In the genomic region with DNA sequence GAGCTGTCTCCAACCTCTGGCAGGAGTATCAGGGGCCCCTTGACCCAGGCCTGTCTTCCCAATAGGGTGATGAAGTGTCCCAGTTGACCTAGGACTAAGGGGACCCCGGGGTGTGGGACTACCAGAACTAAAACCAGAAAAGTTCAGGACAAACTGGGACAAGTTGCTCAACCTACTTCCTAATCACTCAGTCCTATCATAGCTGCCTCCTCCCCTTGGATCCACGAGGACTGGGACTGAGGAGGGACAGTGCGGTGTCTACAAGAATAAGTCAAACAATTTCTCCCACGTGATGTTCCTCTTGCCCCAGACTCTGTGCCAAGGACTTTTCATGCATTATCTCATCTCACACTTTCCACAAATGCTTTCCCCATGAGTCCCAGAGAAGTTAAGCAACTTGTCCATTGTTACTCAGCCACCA, we compare ENCODE assay signal across 28 cellular contexts. TPM values are rescaled to one million over a fixed set of nuclear protein-coding genes. Genes with fewer than 3 reads are reported as not detected.
A peak's percentile ranks its signal among the peaks of the same experiment; 100 is the strongest.
DNase-seq lines count a peak whose midpoint lies in the region; ATAC-seq and TF ChIP-seq lines count a peak whose summit lies in the region.
"Had no signal": no experiment of that assay in that cellular context is flagged by ENCODE, and none has a peak within 500 bp of the region (broad histone marks: within the 10 kb centered on the region; RNA-seq: fewer than 3 reads in every experiment).

No MANE protein-coding gene starts in this region.

- no peak overlapping the region for H2AFZ ChIP-seq in GM23248
- H2AFZ ChIP-seq in smooth muscle cell (ENCODE audit: low read depth): no peak overlapping the region

- H3K79me2 ChIP-seq in GM23248 (ENCODE audit: insufficient read depth): no peaks in the 10 kb centered on the region
- no peaks in the 10 kb centered on the region for H3K79me2 ChIP-seq in smooth muscle cell (ENCODE audit: low read depth)

- H4K20me1 ChIP-seq in GM23248 (ENCODE audit: insufficient read depth) (no peaks in the 10 kb centered on the region), smooth muscle cell (ENCODE audit: low read depth) (no peaks in the 10 kb centered on the region)

- 5 to 8% methylated on average over 4 of the region's 4 CpGs for WGBS in GM23248 (ENCODE audit: low coverage in 1 of 2, low lambda C conversion rate in 2 of 2, missing lambda C conversion rate in 2 of 2), 2 experiments
- WGBS in endodermal cell (ENCODE audit: insufficient coverage in 1 of 2, insufficient read length in 1 of 2), 2 experiments: 90 to 94% methylated on average over 3 to 4 of the region's 4 CpGs
- 85 to 92% methylated on average over 4 of the region's 4 CpGs for WGBS in lung, 2 donors
- WGBS in smooth muscle cell (ENCODE audit: low lambda C conversion rate): 81% methylated on average over 4 of the region's 4 CpGs

- H3K9ac ChIP-seq in GM23248 (peak overlapping the region; percentile 39), endodermal cell (ENCODE audit: extremely low read depth, low read length, poor library complexity, severe bottlenecking) (no peak overlapping the region), smooth muscle cell (ENCODE audit: low read depth) (no peak overlapping the region)
- H3K9ac ChIP-seq: KMS-11 had no signal

- H3K27ac Mint-ChIP-seq in endodermal cell: no peak overlapping the region
- no peak overlapping the region for H3K27ac Mint-ChIP-seq in naive thymus-derived CD8-positive, alpha-beta T cell
- H3K27ac Mint-ChIP-seq: immature natural killer cell had no signal

- H3K9me3 ChIP-seq in GM23248 (ENCODE audit: low read depth) (no peaks in the 10 kb centered on the region), endodermal cell (ENCODE audit: control insufficient read depth, low read length) (peaks cover 18% of the 10 kb centered on the region), lung (ENCODE audit: control insufficient read depth in 2 of 2, insufficient read depth in 1 of 2, low read length in 1 of 2) (peaks cover 0 to 5% of the 10 kb centered on the region in 2 donors), smooth muscle cell (replicated peaks; ENCODE audit: low read depth) (peaks cover 4% of the 10 kb centered on the region)
- H3K9me3 ChIP-seq: right lobe of liver, thyroid gland had no signal

- ATAC-seq in lung (ENCODE audit: insufficient read depth, low FRiP score): no peak
- ATAC-seq in HG03196 (IDR thresholded peaks at IDR 0.05; ENCODE audit: unreplicated experiment): no peak
- ATAC-seq in naive thymus-derived CD8-positive, alpha-beta T cell: no peak
- ATAC-seq: activated CD4-positive, CD25-positive, alpha-beta regulatory T cell treated with anti-CD3 and anti-CD28 coated beads, Interleukin-2, amount 50 U/mL, for 24 hours; foreskin keratinocyte; left ventricle myocardium superior; mucosa of descending colon; Panc1; right lobe of liver had no signal

- H3K36me3 Mint-ChIP-seq in endodermal cell (ENCODE audit: low read depth): no peaks in the 10 kb centered on the region
- no peaks in the 10 kb centered on the region for H3K36me3 Mint-ChIP-seq in naive thymus-derived CD8-positive, alpha-beta T cell
- H3K36me3 Mint-ChIP-seq: immature natural killer cell had no signal

- in situ Hi-C loops in GM23248 (cut with MboI): no loop called here

- peaks cover 49% of the 10 kb centered on the region for H3F3A ChIP-seq in GM23248 (ENCODE audit: insufficient read depth)
- H3F3A ChIP-seq in smooth muscle cell (ENCODE audit: low read depth): no peaks in the 10 kb centered on the region

- H3K4me3 ChIP-seq in AG10803 (ENCODE audit: low read length) (no peak overlapping the region), GM23248 (no peak overlapping the region), endodermal cell (ENCODE audit: low read length) (no peak overlapping the region), lung (no peak overlapping the region), smooth muscle cell (no peak overlapping the region)
- H3K4me3 ChIP-seq: cardiac muscle cell, mucosa of descending colon, right lobe of liver, thyroid gland had no signal

- peaks cover 2% of the 10 kb centered on the region for H3K27me3 Mint-ChIP-seq in endodermal cell (ENCODE audit: insufficient read depth)
- peaks cover 1 to 15% (median 3%) of the 10 kb centered on the region in 5 donors for H3K27me3 Mint-ChIP-seq in naive thymus-derived CD8-positive, alpha-beta T cell

- peak overlapping the region; percentile 77 for H3K4me2 ChIP-seq in GM23248 (ENCODE audit: unreplicated experiment)
- no peak overlapping the region for H3K4me2 ChIP-seq in smooth muscle cell
- H3K4me2 ChIP-seq: KMS-11 had no signal

- peak overlapping the region; percentile 87 for H3K27ac ChIP-seq in GM23248
- H3K27ac ChIP-seq in endodermal cell (ENCODE audit: low read depth, low read length): no peak overlapping the region
- H3K27ac ChIP-seq in lung (ENCODE audit: low read depth in 1 of 2, low read length in 1 of 2): no peak overlapping the region
- no peak overlapping the region for H3K27ac ChIP-seq in smooth muscle cell (ENCODE audit: low read depth)
- H3K27ac ChIP-seq: cardiac muscle cell, foreskin keratinocyte, KMS-11, right lobe of liver, thyroid gland had no signal

- no peaks in the 10 kb centered on the region for H3K4me1 Mint-ChIP-seq in endodermal cell
- peaks cover 0 to 1% (median 0%) of the 10 kb centered on the region in 4 donors for H3K4me1 Mint-ChIP-seq in naive thymus-derived CD8-positive, alpha-beta T cell
- H3K4me1 Mint-ChIP-seq: immature natural killer cell had no signal

- no peaks in the 10 kb centered on the region for H3K9me2 ChIP-seq in GM23248 (ENCODE audit: insufficient read depth)

- no peak overlapping the region for H3K4me3 Mint-ChIP-seq in endodermal cell
- H3K4me3 Mint-ChIP-seq in naive thymus-derived CD8-positive, alpha-beta T cell: no peak overlapping the region
- H3K4me3 Mint-ChIP-seq: immature natural killer cell had no signal

- no peaks in the 10 kb centered on the region for H3K36me3 ChIP-seq in GM23248 (ENCODE audit: low read depth)
- no peaks in the 10 kb centered on the region for H3K36me3 ChIP-seq in endodermal cell (ENCODE audit: control insufficient read depth, insufficient read depth, low read length)
- no peaks in the 10 kb centered on the region for H3K36me3 ChIP-seq in lung (ENCODE audit: control insufficient read depth in 2 of 2, insufficient read depth in 2 of 2, low read length in 2 of 2)
- no peaks in the 10 kb centered on the region for H3K36me3 ChIP-seq in smooth muscle cell (ENCODE audit: low read depth)
- H3K36me3 ChIP-seq: cardiac muscle cell, right lobe of liver, thyroid gland had no signal

- no peaks in the 10 kb centered on the region for H3K27me3 ChIP-seq in GM23248 (replicated peaks; ENCODE audit: insufficient read depth)
- no peaks in the 10 kb centered on the region for H3K27me3 ChIP-seq in endodermal cell (ENCODE audit: control insufficient read depth, insufficient read depth, low read length, poor library complexity, severe bottlenecking)
- H3K27me3 ChIP-seq in lung (ENCODE audit: control insufficient read depth, insufficient read depth): no peaks in the 10 kb centered on the region
- no peaks in the 10 kb centered on the region for H3K27me3 ChIP-seq in smooth muscle cell (ENCODE audit: low read depth)
- H3K27me3 ChIP-seq: cardiac muscle cell, foreskin keratinocyte, right lobe of liver, thyroid gland had no signal

- no peak for TF ChIP-seq CTCF in AG10803 (conservative IDR thresholded peaks at IDR 0.05; ENCODE audit: low read length)
- no peak for TF ChIP-seq CTCF in endodermal cell (conservative IDR thresholded peaks at IDR 0.05)
- no peak for TF ChIP-seq CTCF in lung (IDR thresholded peaks at IDR 0.05; ENCODE audit: control extremely low read depth, extremely low read depth)
- TF ChIP-seq CTCF in smooth muscle cell (IDR thresholded peaks at IDR 0.05; ENCODE audit: borderline replicate concordance, insufficient read depth, poor library complexity, severe bottlenecking): no peak

- H3K4me1 ChIP-seq in GM23248 (ENCODE audit: insufficient read depth) (peaks cover 41% of the 10 kb centered on the region), endodermal cell (ENCODE audit: control insufficient read depth, insufficient read depth, low read length) (no peaks in the 10 kb centered on the region), lung (ENCODE audit: control insufficient read depth in 2 of 2, insufficient read depth in 2 of 2, low read length in 2 of 2) (no peaks in the 10 kb centered on the region), smooth muscle cell (ENCODE audit: low read depth) (no peaks in the 10 kb centered on the region)
- H3K4me1 ChIP-seq: foreskin keratinocyte, right lobe of liver had no signal

- peak; percentile 28 for DNase-seq in AG10803 (ENCODE audit: low read depth)
- peak; percentile 86 for DNase-seq in GM23248
- DNase-seq in endodermal cell: peak; percentile 4
- DNase-seq in lung (ENCODE audit: low spot score): peak; percentile 22
- DNase-seq in smooth muscle cell (lab: John Stamatoyannopoulos, UW; ENCODE audit: unreplicated experiment): no peak
- DNase-seq in ecto neural progenitor cell (ENCODE audit: low spot score): no peak
- no peak for DNase-seq in naive thymus-derived CD8-positive, alpha-beta T cell
- DNase-seq: activated naive CD4-positive, alpha-beta T cell; amniotic stem cell; dermis blood vessel endothelial cell; foreskin keratinocyte; immature natural killer cell; left ventricle myocardium superior; mucosa of descending colon; MV-4-11; NCI-H146; NCI-H510A treated with DMSO at 0.1 percent for 48 hours; posterior cingulate gyrus; SIG-M5; stimulated activated naive CD4-positive, alpha-beta T cell treated with Interleukin-2 at 50 U/mL for 16 hours; thyroid gland had no signal

- peaks cover 13% of the 10 kb centered on the region for H3K9me3 Mint-ChIP-seq in endodermal cell
- peaks cover 0 to 2% (median 0%) of the 10 kb centered on the region in 9 donors for H3K9me3 Mint-ChIP-seq in naive thymus-derived CD8-positive, alpha-beta T cell
- H3K9me3 Mint-ChIP-seq: immature natural killer cell had no signal

- POLR2A ChIA-PET in naive thymus-derived CD8-positive, alpha-beta T cell (lab: Charles Lee): no interaction called here

RNA-seq across cellular contexts. Expression of gene SLCO2A1, which starts 49.4 kb away (rescaled TPM):
- total RNA-seq in GM23248 (2014; rRNA removed; shearing (Covaris generic)): 0.22 and 0.63 TPM in 2 replicates
- polyA plus RNA-seq in GM23248 (2016; fragmentation: Nextera tagmentation; extraction: Ambion mirVana) (4.3 and 4.8 TPM in 2 replicates), lung (10 to 100 TPM; 27.8 to 57.5 TPM), smooth muscle cell (7.7 and 35.9 TPM in 2 replicates)
- total RNA-seq in endodermal cell (100 to 1,000 TPM; 126 to 134 TPM), lung (100 to 1,000 TPM in 1 of 2 donors, 10 to 100 TPM in 1; 27.2 to 131 TPM), smooth muscle cell (3.6 and 14.2 TPM in 2 replicates)
- 10.6 TPM for polyA plus RNA-seq in endodermal cell (2013, experiment 1 of 2)
- polyA plus RNA-seq in endodermal cell (2013, experiment 2 of 2): 12.8 TPM
- not detected for total RNA-seq in naive thymus-derived CD8-positive, alpha-beta T cell
- not detected for polyA plus RNA-seq in naive thymus-derived CD8-positive, alpha-beta T cell
- polyA plus RNA-seq: immature natural killer cell, neural cell had no signal

Comparison
In these comparisons a context has a peak if more than half of its experiments do, and no peak if none do; other contexts are left out.
1. DNase-seq: peak in AG10803 (single experiment), GM23248 (single experiment), endodermal cell (single experiment) and lung (single experiment); none in smooth muscle cell (single experiment), ecto neural progenitor cell (single experiment) and naive thymus-derived CD8-positive, alpha-beta T cell (0 of 10).